9 cellular contexts compared by ENCODE assay signal in the genomic region with DNA sequence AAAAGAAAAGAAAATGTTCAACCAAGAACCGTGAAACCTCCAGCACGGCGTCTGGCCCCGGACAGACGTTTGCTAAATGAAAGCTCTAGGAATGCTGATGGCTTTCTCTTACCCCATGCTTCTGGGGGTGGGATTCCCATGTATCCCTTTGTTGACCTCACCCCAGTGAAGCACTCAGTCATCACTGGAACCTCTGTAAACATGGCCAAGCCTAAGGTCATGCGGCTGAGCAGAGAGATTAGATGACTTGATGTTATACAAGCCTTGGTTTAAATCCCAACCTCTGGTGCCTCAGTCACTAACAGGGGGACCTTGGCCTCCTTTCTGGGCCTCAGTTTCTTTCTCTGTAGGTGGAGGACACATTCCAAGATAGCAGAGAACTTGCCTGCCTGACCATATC. TPM values are rescaled to one million over a fixed set of nuclear protein-coding genes. Genes with fewer than 3 reads are reported as not detected.
"Had no signal": no experiment of that assay in that cellular context is flagged by ENCODE, and none has a peak within 500 bp of the region (broad histone marks: within the 10 kb centered on the region; RNA-seq: fewer than 3 reads in every experiment).

No MANE protein-coding gene starts in this region.

- H3K9me3 Mint-ChIP-seq: HFFc6 had no signal

- ATAC-seq: HCT116, K562 had no signal

- H3K4me3 ChIP-seq: HAP-1, K562 had no signal

- H3K27ac Mint-ChIP-seq: HFFc6 had no signal

- H3K27ac ChIP-seq: HL-60 had no signal

- FAIRE-seq: K562 had no signal

- DNase-seq: H7, HFFc6, IMR-90, KG1 had no signal

- H3K36me3 ChIP-seq: HAP-1 had no signal

- H3K4me3 Mint-ChIP-seq: HFFc6 had no signal

- H3K9me3 ChIP-seq: HAP-1 had no signal

RNA-seq across cellular contexts. Expression of a gene that starts 2.8 kb away (rescaled TPM):
- total RNA-seq: H4, IMR-90, K562 had no signal

RNA-seq across cellular contexts. Expression of a gene that starts 28.2 kb away (rescaled TPM):
- total RNA-seq: HFFc6, IMR-90, K562 had no signal
- polyA plus RNA-seq: IMR-90, K562 had no signal
